ENCODE assay signal across 1 cellular context in genomic region chr6:2900221-2900807, GRCh38.
TF ChIP-seq lines count a peak whose summit lies in the region.

No MANE protein-coding gene starts in this region.

TF ChIP-seq in H1, 55 proteins besides CTCF, POLR2A, EP300 and RAD21 (continued from another document):
- no peak for TF ChIP-seq TAF7 (optimal IDR thresholded peaks at IDR 0.05; ENCODE audit: borderline replicate concordance, low read depth, low read length)
- no peak for TF ChIP-seq TAF1 (IDR thresholded peaks at IDR 0.05; ENCODE audit: low read depth, low read length)
- no peak for TF ChIP-seq BRCA1 (IDR thresholded peaks at IDR 0.05; ENCODE audit: low read depth, low read length)
- no peak for TF ChIP-seq SIX5 (IDR thresholded peaks at IDR 0.05; ENCODE audit: low read depth, low read length)
- TF ChIP-seq ASH2L (IDR thresholded peaks at IDR 0.05; ENCODE audit: low read length) = no peak
- TF ChIP-seq ZNF274 (IDR thresholded peaks at IDR 0.05; ENCODE audit: borderline replicate concordance, extremely low read depth, low read length) = no peak
- TF ChIP-seq ATF2 (IDR thresholded peaks at IDR 0.05; ENCODE audit: low read length) = no peak
- no peak for TF ChIP-seq POLR2AphosphoS5 (IDR thresholded peaks at IDR 0.05; ENCODE audit: low read depth, low read length)
- no peak for TF ChIP-seq SRF (IDR thresholded peaks at IDR 0.05; ENCODE audit: low read depth, low read length)
- no peak for TF ChIP-seq POU5F1 (IDR thresholded peaks at IDR 0.05; ENCODE audit: low read depth, low read length)
- TF ChIP-seq CHD7 (IDR thresholded peaks at IDR 0.05; ENCODE audit: insufficient replicate concordance, low read length) = no peak
- TF ChIP-seq RFX5 (IDR thresholded peaks at IDR 0.05; ENCODE audit: borderline replicate concordance, low read depth, low read length) = no peak
